Comparison of ENCODE assay signal across 8 cellular contexts in the genomic region with DNA sequence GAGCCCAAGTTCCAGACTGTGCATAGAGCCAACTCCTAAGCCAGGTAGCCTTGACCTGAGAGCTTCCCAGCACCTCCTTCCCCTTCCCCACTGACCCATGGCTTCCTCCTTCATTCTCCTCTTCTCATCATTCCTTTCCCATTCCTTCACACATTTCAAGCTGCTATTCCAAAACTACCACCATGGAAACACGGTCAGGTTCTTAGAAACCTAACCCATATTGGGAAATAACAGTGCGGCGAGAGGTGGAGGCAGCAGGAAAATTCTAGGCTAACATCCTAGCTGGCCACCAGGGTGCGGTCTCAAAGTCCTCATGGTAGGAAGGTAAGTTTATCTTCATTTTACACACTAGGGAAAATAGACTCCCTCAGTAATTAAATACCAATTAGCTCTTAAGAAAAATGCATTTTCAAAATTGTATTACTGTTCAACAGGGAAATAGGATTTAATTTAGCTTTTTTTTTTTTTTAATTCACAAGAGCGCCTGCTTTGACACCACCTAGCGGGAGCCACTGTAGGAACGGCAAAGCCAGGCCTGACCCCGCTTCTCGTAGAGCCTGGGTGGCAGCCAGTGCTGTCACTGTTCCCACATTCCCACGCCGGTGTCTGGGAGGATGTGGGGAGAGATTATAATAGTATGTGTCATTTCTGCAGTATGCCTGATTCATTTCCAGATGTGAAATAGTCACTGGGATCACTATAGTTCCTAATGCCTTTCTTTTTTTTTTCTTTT. TPM values are rescaled to one million over a fixed set of nuclear protein-coding genes. Genes with fewer than 3 reads are reported as not detected.
DNase-seq lines count a peak whose midpoint lies in the region; ATAC-seq and TF ChIP-seq lines count a peak whose summit lies in the region.

No MANE protein-coding gene starts in this region.

- peaks cover 14% of the 10 kb centered on the region for H3K27me3 Mint-ChIP-seq in GM23338 (ENCODE audit: insufficient read depth, low read depth, poor library complexity)

- H3K36me3 ChIP-seq in GM23338 (ENCODE audit: insufficient read depth) = no peaks in the 10 kb centered on the region
- H3K36me3 ChIP-seq in SU-DHL-6 (ENCODE audit: low read length) = no peaks in the 10 kb centered on the region

- H3K36me3 Mint-ChIP-seq in GM23338 (ENCODE audit: low read depth) = no peaks in the 10 kb centered on the region

- H2AFZ ChIP-seq in GM23338 = no peak overlapping the region
- H2AFZ ChIP-seq in SU-DHL-6 (ENCODE audit: low read depth, low read length, severe bottlenecking) = no peak overlapping the region

- H3K9me3 Mint-ChIP-seq in GM23338 = no peaks in the 10 kb centered on the region

- H3K27ac ChIP-seq in GM23338 (ENCODE audit: low read depth) = no peak overlapping the region
- H3K27ac ChIP-seq in SU-DHL-6 (ENCODE audit: low read depth, low read length) = no peak overlapping the region

- H3K27me3 ChIP-seq in GM23338 (ENCODE audit: insufficient read depth) (no peaks in the 10 kb centered on the region), SU-DHL-6 (ENCODE audit: low read length) (no peaks in the 10 kb centered on the region)

- TF ChIP-seq CTCF in GM23338 (conservative IDR thresholded peaks at IDR 0.05; ENCODE audit: low read depth in 2 of 2) = peak; percentile 55 to 73
- peak; percentile 84 for TF ChIP-seq CTCF in SU-DHL-6 (IDR thresholded peaks at IDR 0.05; ENCODE audit: insufficient read depth, low read length, poor library complexity, severe bottlenecking)

- H3K79me2 ChIP-seq in GM23338 (replicated peaks; ENCODE audit: insufficient read depth) = no peaks in the 10 kb centered on the region
- H3K79me2 ChIP-seq in SU-DHL-6 (ENCODE audit: insufficient read depth, low read length) = no peaks in the 10 kb centered on the region

- H3K4me2 ChIP-seq in GM23338 (no peak overlapping the region), SU-DHL-6 (ENCODE audit: low read depth, low read length, poor library complexity, severe bottlenecking) (no peak overlapping the region)

- H3K4me3 ChIP-seq in GM23338 (no peak overlapping the region), SU-DHL-6 (ENCODE audit: insufficient read depth, low read length, poor library complexity, severe bottlenecking) (no peak overlapping the region), skeletal muscle cell (ENCODE audit: low read depth, low read length) (no peak overlapping the region)

- intact Hi-C loops in Right ventricle myocardium inferior (cut with DNase I) = no loop called here

- peaks cover 10% of the 10 kb centered on the region for H3K4me1 ChIP-seq in GM23338 (ENCODE audit: insufficient read depth)

- no peak overlapping the region for H3K4me3 Mint-ChIP-seq in GM23338

- H3K9ac ChIP-seq in SU-DHL-6 (ENCODE audit: low read length) = no peak overlapping the region

- peak; percentile 36 for ATAC-seq in GM23338
- peak; percentile 95 for ATAC-seq in Right ventricle myocardium inferior

- DNase-seq in GM23338 (ENCODE audit: low spot score) (peak; percentile 62), Right ventricle myocardium inferior (ENCODE audit: missing footprints) (peak; percentile 89), skeletal muscle cell (ENCODE audit: low read depth) (peak; percentile 86), ecto neural progenitor cell (ENCODE audit: low spot score) (no peak), NCI-H1105 (lab: John Stamatoyannopoulos, UW) (no peak), NCI-H1092 treated with DMSO at 0.1 percent for 48 hours (lab: John Stamatoyannopoulos, UW) (no peak), NCI-H2227 treated with DMSO at 0.1 percent for 48 hours (lab: John Stamatoyannopoulos, UW) (no peak)

- H3K9me2 ChIP-seq in GM23338 (ENCODE audit: insufficient read depth) (no peaks in the 10 kb centered on the region), SU-DHL-6 (replicated peaks; ENCODE audit: insufficient read depth, low read length) (no peaks in the 10 kb centered on the region)

- H3F3A ChIP-seq in GM23338 (replicated peaks; ENCODE audit: low read depth) = 0 out of 2 replicates have a peak, but pooled peaks cover 8% of the 10 kb centered on the region
- H3F3A ChIP-seq in SU-DHL-6 (ENCODE audit: insufficient read depth) = no peaks in the 10 kb centered on the region

- H3K27ac Mint-ChIP-seq in GM23338 = no peak overlapping the region

- no peaks in the 10 kb centered on the region for H3K9me3 ChIP-seq in SU-DHL-6 (ENCODE audit: insufficient read depth, low read length)

- H4K20me1 ChIP-seq in GM23338 (replicated peaks; ENCODE audit: insufficient read depth) (no peaks in the 10 kb centered on the region), SU-DHL-6 (ENCODE audit: low read depth, low read length) (no peaks in the 10 kb centered on the region)

- peaks cover 20% of the 10 kb centered on the region for H3K4me1 Mint-ChIP-seq in GM23338

TF ChIP-seq in GM23338, 12 proteins besides CTCF, POLR2A, EP300 and RAD21 (continues in another document):
- TF ChIP-seq ZNF462 (CRISPR knock-in tag; IDR thresholded peaks at IDR 0.05) (no peak), JUNB (IDR thresholded peaks at IDR 0.05; ENCODE audit: unreplicated experiment) (no peak), POLR2AphosphoS5 (IDR thresholded peaks at IDR 0.05; ENCODE audit: low read depth) (no peak), ZNF331 (CRISPR knock-in tag; IDR thresholded peaks at IDR 0.05; ENCODE audit: low read depth) (no peak), ETS1 (IDR thresholded peaks at IDR 0.05) (no peak), EZH2phosphoT487 (IDR thresholded peaks at IDR 0.05; ENCODE audit: unreplicated experiment) (no peak)

RNA-seq across cellular contexts. Expression of gene SPHK1, which starts 14.0 kb away (rescaled TPM):
- total RNA-seq in GM23338 (2014; rRNA removed; shearing (Covaris generic)) = 3.2 and 7.4 TPM in 2 replicates
- polyA plus RNA-seq in GM23338 (2016; fragmentation: Nextera tagmentation; extraction: Ambion mirVana) = 0.63 and 1.3 TPM in 2 replicates
- 2.7 TPM for total RNA-seq in Right ventricle myocardium inferior

RNA-seq across cellular contexts. Expression of gene PRPSAP1, which starts 16.7 kb away (rescaled TPM):
- total RNA-seq in GM23338 (2014; rRNA removed; shearing (Covaris generic)) = 47.9 and 58.8 TPM in 2 replicates
- polyA plus RNA-seq in GM23338 (2016; fragmentation: Nextera tagmentation; extraction: Ambion mirVana) = 31.5 and 39.5 TPM in 2 replicates
- 35.9 TPM for total RNA-seq in Right ventricle myocardium inferior

Comparison
In these comparisons a context has a peak if more than half of its experiments do, and no peak if none do; other contexts are left out.
1. DNase-seq: peak in GM23338 (single experiment), Right ventricle myocardium inferior (single experiment) and skeletal muscle cell (single experiment); none in ecto neural progenitor cell (single experiment), NCI-H1105 (single experiment), NCI-H1092 treated with DMSO at 0.1 percent for 48 hours (single experiment) and NCI-H2227 treated with DMSO at 0.1 percent for 48 hours (single experiment).